Comparison of ENCODE assay signal across 17 cellular contexts in the genomic region with DNA sequence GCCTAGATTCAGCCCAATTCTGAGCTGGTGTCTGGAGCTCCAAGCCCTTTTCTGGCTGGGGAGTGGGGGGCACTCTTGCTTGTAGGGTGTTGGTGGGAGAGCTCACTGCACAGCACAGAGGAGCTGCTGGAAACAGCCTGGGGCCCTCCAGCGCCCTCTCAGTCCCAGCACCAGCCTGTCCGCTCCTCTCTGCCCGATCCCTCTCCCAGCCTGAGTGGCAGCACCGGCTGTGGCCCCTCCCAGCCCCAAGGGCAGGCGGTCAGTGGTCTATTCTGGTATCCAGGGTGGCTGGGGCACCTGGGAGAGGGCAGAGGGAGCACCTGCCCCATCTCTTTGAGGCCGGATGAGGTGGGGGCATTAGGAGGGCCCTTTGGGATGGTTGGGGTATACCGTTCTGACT. TPM values are rescaled to one million over a fixed set of nuclear protein-coding genes. Genes with fewer than 3 reads are reported as not detected.
DNase-seq lines count a peak whose midpoint lies in the region; ATAC-seq and TF ChIP-seq lines count a peak whose summit lies in the region.
"Had no signal": no experiment of that assay in that cellular context is flagged by ENCODE, and none has a peak within 500 bp of the region (broad histone marks: within the 10 kb centered on the region; RNA-seq: fewer than 3 reads in every experiment).

No MANE protein-coding gene starts in this region.

- peaks cover 8% of the 10 kb centered on the region for H3K27me3 Mint-ChIP-seq in endodermal cell (ENCODE audit: insufficient read depth)

- H3K27me3 ChIP-seq in endodermal cell (ENCODE audit: control insufficient read depth, insufficient read depth, low read length, poor library complexity, severe bottlenecking), result no peaks in the 10 kb centered on the region
- H3K27me3 ChIP-seq in rectal smooth muscle tissue (ENCODE audit: control insufficient read depth, insufficient read depth, low read length), result no peaks in the 10 kb centered on the region

- H3K36me3 ChIP-seq in endodermal cell (ENCODE audit: control insufficient read depth, insufficient read depth, low read length) (no peaks in the 10 kb centered on the region), rectal smooth muscle tissue (ENCODE audit: control insufficient read depth, insufficient read depth, low read length) (no peaks in the 10 kb centered on the region)
- H3K36me3 ChIP-seq: spleen had no signal

- WGBS in endodermal cell (ENCODE audit: insufficient coverage in 1 of 2, insufficient read length in 1 of 2), 2 experiments, result 70% methylated on average over 7 of the region's 7 CpGs; no CpG with 5 or more reads in 1 of the 2 experiments

- H3K27ac Mint-ChIP-seq in endodermal cell, result no peak overlapping the region

- DNase-seq in ELF-1 (ENCODE audit: low read depth, low spot score) (peak; percentile 68), endodermal cell (peak; percentile 83), iPS-NIHi7 (ENCODE audit: extremely low spot score) (peak; percentile 63), NCI-H510A treated with DMSO at 0.1 percent for 48 hours (lab: John Stamatoyannopoulos, UW) (no peak), UCSD-AML1 (lab: John Stamatoyannopoulos, UW; ENCODE audit: unreplicated experiment) (no peak), inferior parietal cortex (ENCODE audit: extremely low spot score) (no peak)
- DNase-seq: 8988T; activated CD4-positive, alpha-beta T cell treated with anti-CD3 and anti-CD28 coated beads, Interleukin-2, amount 50 U/mL, for 4 hours; activated T-cell treated with anti-CD3 and anti-CD28 coated beads, Interleukin-2, amount 50 U/mL, for 4 hours; NCI-H1092 treated with DMSO at 0.1 percent for 48 hours; spleen; stimulated activated naive CD4-positive, alpha-beta T cell treated with Interleukin-2 at 50 U/mL for 16 hours had no signal

- no peaks in the 10 kb centered on the region for H3K9me3 ChIP-seq in endodermal cell (ENCODE audit: control insufficient read depth, low read length)
- H3K9me3 ChIP-seq: spleen had no signal

- H3K9ac ChIP-seq in endodermal cell (ENCODE audit: extremely low read depth, low read length, poor library complexity, severe bottlenecking) (no peak overlapping the region), rectal smooth muscle tissue (ENCODE audit: low read length) (no peak overlapping the region)

- no peak overlapping the region for H3K27ac ChIP-seq in endodermal cell (ENCODE audit: low read depth, low read length)
- peak overlapping the region; percentile 98 for H3K27ac ChIP-seq in rectal smooth muscle tissue (ENCODE audit: low read depth, low read length)
- H3K27ac ChIP-seq: C4-2B, spleen had no signal

- H3K4me1 ChIP-seq in endodermal cell (ENCODE audit: control insufficient read depth, insufficient read depth, low read length), result peaks cover 18% of the 10 kb centered on the region
- peaks cover 44% of the 10 kb centered on the region for H3K4me1 ChIP-seq in rectal smooth muscle tissue (ENCODE audit: control insufficient read depth, insufficient read depth, low read length)

- peaks cover 24% of the 10 kb centered on the region for H3K4me1 Mint-ChIP-seq in endodermal cell
- H3K4me1 Mint-ChIP-seq: IgD-negative memory B cell had no signal

- no peaks in the 10 kb centered on the region for H3K9me3 Mint-ChIP-seq in endodermal cell
- H3K9me3 Mint-ChIP-seq: activated T-cell treated with anti-CD3 and anti-CD28 coated beads, Interleukin-2, amount 50 U/mL, for 4 hours had no signal

- no peak overlapping the region for H3K4me3 Mint-ChIP-seq in endodermal cell
- H3K4me3 Mint-ChIP-seq: activated T-cell treated with anti-CD3 and anti-CD28 coated beads, Interleukin-2, amount 50 U/mL, for 4 hours; IgD-negative memory B cell had no signal

- H3K36me3 Mint-ChIP-seq in endodermal cell (ENCODE audit: low read depth), result no peaks in the 10 kb centered on the region
- H3K36me3 Mint-ChIP-seq: IgD-negative memory B cell had no signal

- no peak for ATAC-seq in GM21423 (IDR thresholded peaks at IDR 0.05; ENCODE audit: unreplicated experiment)
- ATAC-seq: activated T-cell treated with anti-CD3 and anti-CD28 coated beads, Interleukin-2, amount 50 U/mL, for 4 hours had no signal

- no peak for TF ChIP-seq CTCF in endodermal cell (conservative IDR thresholded peaks at IDR 0.05)

- no peak overlapping the region for H3K4me3 ChIP-seq in endodermal cell (ENCODE audit: low read length)
- no peak overlapping the region for H3K4me3 ChIP-seq in rectal smooth muscle tissue (ENCODE audit: low read length)
- H3K4me3 ChIP-seq: spleen had no signal

RNA-seq across cellular contexts. Expression of a gene that starts 13.2 kb away (rescaled TPM):
- 1 to 10 TPM; 1.1 to 3.5 TPM for total RNA-seq in endodermal cell
- 0.96 TPM for polyA plus RNA-seq in endodermal cell (2013, experiment 1 of 2)
- 0.99 TPM for polyA plus RNA-seq in endodermal cell (2013, experiment 2 of 2)
- total RNA-seq: SK-MEL-5 had no signal
- polyA plus RNA-seq: IgD-negative memory B cell had no signal

RNA-seq across cellular contexts. Expression of a gene that starts 17.2 kb away (rescaled TPM):
- total RNA-seq in endodermal cell, result 10 to 100 TPM; 54.6 to 76.1 TPM
- 48.9 TPM for polyA plus RNA-seq in endodermal cell (2013, experiment 1 of 2)
- 41.6 TPM for polyA plus RNA-seq in endodermal cell (2013, experiment 2 of 2)

RNA-seq across cellular contexts. Expression of a gene that starts 29.7 kb away (rescaled TPM):
- total RNA-seq in endodermal cell, result 10 to 100 TPM; 23.1 to 29.8 TPM
- 42.6 TPM for polyA plus RNA-seq in endodermal cell (2013, experiment 1 of 2)
- 38.8 TPM for polyA plus RNA-seq in endodermal cell (2013, experiment 2 of 2)
- polyA plus RNA-seq: IgD-negative memory B cell had no signal

Comparison
In these comparisons a context has a peak if more than half of its experiments do, and no peak if none do; other contexts are left out.
1. DNase-seq: peak in ELF-1 (single experiment), endodermal cell (single experiment) and iPS-NIHi7 (single experiment); none in NCI-H510A treated with DMSO at 0.1 percent for 48 hours (single experiment), UCSD-AML1 (single experiment) and inferior parietal cortex (single experiment).